In genomic region chr2:216012830-216013079, GRCh38 we compare ENCODE assay signal across 8 cellular contexts. TPM values are rescaled to one million over a fixed set of nuclear protein-coding genes. Genes with fewer than 3 reads are reported as not detected.
DNase-seq lines count a peak whose midpoint lies in the region; ATAC-seq and TF ChIP-seq lines count a peak whose summit lies in the region.

No MANE protein-coding gene starts in this region.

- no peaks in the 10 kb centered on the region for H3K36me3 Mint-ChIP-seq in mesothelial cell of epicardium

- H3K9me3 ChIP-seq in heart right ventricle, result no peaks in the 10 kb centered on the region
- no peaks in the 10 kb centered on the region for H3K9me3 ChIP-seq in breast epithelium
- H3K9me3 ChIP-seq in aorta (ENCODE audit: control insufficient read depth, low read length), result no peaks in the 10 kb centered on the region

- peak overlapping the region; percentile 90 for H3K4me3 Mint-ChIP-seq in mesothelial cell of epicardium

- H3K27me3 Mint-ChIP-seq in mesothelial cell of epicardium (ENCODE audit: low read depth), result no peaks in the 10 kb centered on the region

- H3K36me3 ChIP-seq in heart right ventricle (no peaks in the 10 kb centered on the region), breast epithelium (no peaks in the 10 kb centered on the region), aorta (ENCODE audit: control insufficient read depth in 1 of 2, insufficient read depth in 2 of 2, low read length in 1 of 2) (no peaks in the 10 kb centered on the region)

- WGBS in heart right ventricle, 2 donors, result 20 to 27% methylated on average over 6 of the region's 6 CpGs
- 8 to 11% methylated on average over 6 of the region's 6 CpGs for WGBS in aorta, 2 donors

- no peaks in the 10 kb centered on the region for H3K27me3 ChIP-seq in heart right ventricle
- no peaks in the 10 kb centered on the region for H3K27me3 ChIP-seq in breast epithelium
- no peaks in the 10 kb centered on the region for H3K27me3 ChIP-seq in aorta (ENCODE audit: control insufficient read depth in 1 of 2, insufficient read depth in 2 of 2, low read length in 1 of 2)

- H3K9me3 Mint-ChIP-seq in mesothelial cell of epicardium, result no peaks in the 10 kb centered on the region

- H3K27ac ChIP-seq in heart right ventricle, result no peak overlapping the region
- peak overlapping the region; percentile 92 to 97 for H3K27ac ChIP-seq in breast epithelium
- H3K27ac ChIP-seq in aorta (ENCODE audit: low read depth in 1 of 2, low read length in 2 of 2), result no peak overlapping the region

- intact Hi-C loops in heart right ventricle (cut with DNase I), result loop anchor here in 1 of 10 donors (10.0 kb wide), 1 partner anchor 58 kb away; no protein-coding TSS in a partner anchor
- intact Hi-C loops in cardiac septum (cut with DNase I), result no loop called here
- intact Hi-C loops in breast epithelium (cut with DNase I; ENCODE audit: low total_unique reads), result no loop called here
- intact Hi-C loops in aorta (cut with DNase I), result no loop called here

- peaks cover 17% of the 10 kb centered on the region for H3K4me1 Mint-ChIP-seq in mesothelial cell of epicardium

- H3K4me3 ChIP-seq in heart right ventricle, result peak overlapping the region; percentile 8 to 65 (median 58)
- peak overlapping the region; percentile 62 to 95 (median 75) for H3K4me3 ChIP-seq in breast epithelium
- H3K4me3 ChIP-seq in aorta (ENCODE audit: low read length in 2 of 2), result peak overlapping the region; percentile 66 to 76

- TF ChIP-seq CTCF in heart right ventricle (IDR thresholded peaks at IDR 0.05), result no peak
- no peak for TF ChIP-seq CTCF in breast epithelium (IDR thresholded peaks at IDR 0.05)
- no peak for TF ChIP-seq CTCF in mesothelial cell of epicardium (IDR thresholded peaks at IDR 0.05; ENCODE audit: unreplicated experiment)

- DNase-seq in heart right ventricle (no peak), cardiac septum (ENCODE audit: low spot score) (no peak), breast epithelium (ENCODE audit: low spot score in 2 of 2) (no peak), mesothelial cell of epicardium (ENCODE audit: low spot score in 2 of 2, unreplicated experiment in 2 of 2) (no peak), aorta (no peak), SIG-M5 (lab: John Stamatoyannopoulos, UW) (no peak), AML-193 (lab: John Stamatoyannopoulos, UW) (no peak)

- peaks cover 0 to 17% (median 8%) of the 10 kb centered on the region in 9 donors for H3K4me1 ChIP-seq in heart right ventricle
- no peaks in the 10 kb centered on the region for H3K4me1 ChIP-seq in breast epithelium
- H3K4me1 ChIP-seq in aorta (ENCODE audit: control insufficient read depth in 1 of 2, insufficient read depth in 2 of 2, low read length in 2 of 2), result no peaks in the 10 kb centered on the region

- peak overlapping the region; percentile 89 for H3K27ac Mint-ChIP-seq in mesothelial cell of epicardium

- TF ChIP-seq POLR2A in breast epithelium (IDR thresholded peaks at IDR 0.05), result no peak

- peak in 1 of 8 donors; percentile 33 for ATAC-seq in heart right ventricle
- peak; percentile 20 for ATAC-seq in aorta (ENCODE audit: low FRiP score)
- ATAC-seq in HG03045 (IDR thresholded peaks at IDR 0.05; ENCODE audit: unreplicated experiment), result no peak

RNA-seq across cellular contexts. Expression of gene MREG, which starts 0.6 kb away (rescaled TPM):
- total RNA-seq in heart right ventricle (1 to 10 TPM in 1 of 10 donors, under 1 TPM in 9; 0.13 to 1.5 (median 0.38) TPM), cardiac septum (0.32 TPM), breast epithelium (10 to 100 TPM in 2 of 3 donors, 1 to 10 TPM in 1; 3.8 to 30.1 (median 16.1) TPM), mesothelial cell of epicardium (11.4 to 12.8 TPM (median 11.9 TPM) in 3 replicates), aorta (1 to 10 TPM; 1.6 to 2.5 TPM)
- polyA plus RNA-seq in heart right ventricle (under 1 TPM; 0.14 to 0.51 TPM), aorta (1 to 10 TPM in 1 of 2 donors, under 1 TPM in 1; 0.31 to 1.9 TPM)

Comparison
In these comparisons a context has a peak if more than half of its experiments do, and no peak if none do; other contexts are left out.
1. H3K27ac ChIP-seq: peak in breast epithelium (2 of 2); none in heart right ventricle (0 of 10) and aorta (0 of 2).
2. Peak in every context shown above with its lines, with median percentiles within 50 percentile points of each other: H3K4me3 ChIP-seq.